27 cellular contexts compared by ENCODE assay signal in genomic region chr3:25071846-25072245, GRCh38.
"Had no signal": no experiment of that assay in that cellular context is flagged by ENCODE, and none has a peak within 500 bp of the region (broad histone marks: within the 10 kb centered on the region; RNA-seq: fewer than 3 reads in every experiment).

No MANE protein-coding gene starts in this region.

- H3K27me3 Mint-ChIP-seq: dendritic cell treated with granulocyte-macrophage colony-stimulating factor and Interleukin-4, amounts not matched to agents 40 ng/mL and 50 ng/mL, for 4 days; effector memory CD8-positive, alpha-beta T cell had no signal

- H3K27ac ChIP-seq: colonic mucosa, dorsolateral prefrontal cortex, epithelial cell of prostate, esophagus muscularis mucosa, esophagus squamous epithelium, foreskin keratinocyte, gastrocnemius medialis, gastroesophageal sphincter, heart left ventricle, heart right ventricle had no signal

- H3K27ac Mint-ChIP-seq: dendritic cell treated with granulocyte-macrophage colony-stimulating factor and Interleukin-4, amounts not matched to agents 40 ng/mL and 50 ng/mL, for 4 days; effector memory CD8-positive, alpha-beta T cell; endodermal cell had no signal

- H3K36me3 ChIP-seq: colonic mucosa, esophagus muscularis mucosa, esophagus squamous epithelium, gastrocnemius medialis, gastroesophageal sphincter, heart left ventricle, heart right ventricle had no signal

- H3K9me3 ChIP-seq: colonic mucosa, esophagus muscularis mucosa, esophagus squamous epithelium, gastrocnemius medialis, gastroesophageal sphincter, heart left ventricle, heart right ventricle had no signal

- ATAC-seq: effector memory CD8-positive, alpha-beta T cell; esophagus mucosa; foreskin keratinocyte; gastrocnemius medialis; gastroesophageal sphincter; heart left ventricle; heart right ventricle had no signal

- H3K4me1 ChIP-seq: colonic mucosa, esophagus squamous epithelium, foreskin keratinocyte had no signal

- FAIRE-seq: colon, endometrium, frontal cortex had no signal

- H3K27me3 ChIP-seq: colonic mucosa, dorsolateral prefrontal cortex, esophagus muscularis mucosa, esophagus squamous epithelium, foreskin keratinocyte, gastrocnemius medialis, gastroesophageal sphincter, heart left ventricle, heart right ventricle had no signal

- H3K4me3 ChIP-seq: colonic mucosa, dorsolateral prefrontal cortex, esophagus muscularis mucosa, esophagus squamous epithelium, gastrocnemius medialis, gastroesophageal sphincter, heart left ventricle, heart right ventricle had no signal

- H3K4me3 Mint-ChIP-seq: dendritic cell treated with granulocyte-macrophage colony-stimulating factor and Interleukin-4, amounts not matched to agents 40 ng/mL and 50 ng/mL, for 4 days; effector memory CD8-positive, alpha-beta T cell; endodermal cell had no signal

- DNase-seq: colonic mucosa; cortex of kidney; dermis blood vessel endothelial cell; dorsolateral prefrontal cortex; effector CD4-positive, alpha-beta T cell; effector CD8-positive, alpha-beta T cell; effector memory CD4-positive, alpha-beta T cell; effector memory CD8-positive, alpha-beta T cell; endodermal cell; erythroblast; esophagus squamous epithelium; foreskin fibroblast; foreskin keratinocyte; foreskin melanocyte; gastrocnemius medialis; glutamatergic neuron; head of caudate nucleus; heart left ventricle; heart right ventricle had no signal
